4 cellular contexts compared by ENCODE assay signal in the genomic region with DNA sequence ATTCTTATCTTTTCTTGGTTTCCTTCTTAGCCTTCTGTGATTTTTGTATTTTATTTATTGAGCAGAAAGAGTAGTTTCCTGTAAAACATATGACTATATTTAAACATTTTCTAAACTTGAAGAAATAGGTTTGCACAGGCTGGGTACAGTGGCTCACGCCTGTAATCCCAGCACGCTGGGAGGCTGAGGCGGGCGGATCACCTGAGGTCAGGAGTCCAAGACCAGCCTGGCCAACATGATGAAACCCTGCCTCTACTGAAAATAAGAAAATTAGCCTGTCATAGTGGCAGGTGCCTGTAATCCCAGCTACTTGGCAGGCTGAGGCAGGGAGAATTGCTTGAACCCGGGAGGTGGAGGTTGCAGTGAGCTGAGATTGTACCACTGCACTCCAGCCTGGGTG. TPM values are rescaled to one million over a fixed set of nuclear protein-coding genes. Genes with fewer than 3 reads are reported as not detected.
DNase-seq lines count a peak whose midpoint lies in the region; ATAC-seq and TF ChIP-seq lines count a peak whose summit lies in the region.
"Not testable (repeated sequence)": the region's sequence is repeated elsewhere in the genome, so short reads cannot be mapped to it uniquely, and the experiment has no call there.

No MANE protein-coding gene starts in this region.

- H3K9ac ChIP-seq in liver (ENCODE audit: low read depth in 1 of 2, low read length in 2 of 2): not testable (repeated sequence)

- peaks cover 12% of the 10 kb centered on the region for H3K36me3 Mint-ChIP-seq in T-helper 17 cell (ENCODE audit: low read depth)

- not testable (repeated sequence) for TF ChIP-seq RAD21 in liver (IDR thresholded peaks at IDR 0.05)

- H3K27me3 Mint-ChIP-seq in T-helper 17 cell: not testable (repeated sequence)

- not testable (repeated sequence) for H3K4me1 Mint-ChIP-seq in T-helper 17 cell

- 80% methylated on average over 5 of the region's 5 CpGs for WGBS in liver
- WGBS in right lobe of liver (ENCODE audit: insufficient coverage, low coverage, low lambda C conversion rate, missing lambda C conversion rate): 65% methylated on average over 5 of the region's 5 CpGs

- H3K36me3 ChIP-seq in liver (ENCODE audit: control insufficient read depth in 4 of 4, insufficient read depth in 3 of 4, low read depth in 1 of 4, low read length in 3 of 4): peaks cover 4 to 56% (median 39%) of the 10 kb centered on the region in 4 donors
- peaks cover 0 to 58% (median 10%) of the 10 kb centered on the region in 4 donors for H3K36me3 ChIP-seq in right lobe of liver

- DNase-seq in T-helper 17 cell; left lobe of liver (ENCODE audit: low spot score): not testable (repeated sequence)
- DNase-seq in right lobe of liver: peak in 2 of 3 donors; percentile 20 to 57

- H3K27me3 ChIP-seq in liver (ENCODE audit: control insufficient read depth in 4 of 4, insufficient read depth in 4 of 4, low read length in 3 of 4); right lobe of liver: not testable (repeated sequence)

- TF ChIP-seq CTCF in liver (IDR thresholded peaks at IDR 0.05; ENCODE audit: low read depth, low read length, missing input control); right lobe of liver (IDR thresholded peaks at IDR 0.05): not testable (repeated sequence)

- H3K27ac ChIP-seq in liver (ENCODE audit: low read depth in 1 of 2, low read length in 2 of 2); right lobe of liver: not testable (repeated sequence)

- H3K27ac Mint-ChIP-seq in T-helper 17 cell: peak overlapping the region; percentile 73

- not testable (repeated sequence) for H3K4me3 ChIP-seq in liver (ENCODE audit: low read depth in 1 of 3, low read length in 3 of 3); right lobe of liver

- not testable (repeated sequence) for H3K9me3 ChIP-seq in T-helper 17 cell (ENCODE audit: control insufficient read depth, low read length, poor library complexity, severe bottlenecking); liver (ENCODE audit: control insufficient read depth in 4 of 4, low read length in 3 of 4); right lobe of liver

- not testable (repeated sequence) for H3K4me3 Mint-ChIP-seq in T-helper 17 cell

- TF ChIP-seq POLR2A in right lobe of liver (IDR thresholded peaks at IDR 0.05): not testable (repeated sequence)

- not testable (repeated sequence) for H3K4me1 ChIP-seq in liver (ENCODE audit: control insufficient read depth in 4 of 4, insufficient read depth in 4 of 4, low read length in 3 of 4); right lobe of liver

- intact Hi-C loops in right lobe of liver (cut with DNase I): not testable (repeated sequence)

- ATAC-seq in T-helper 17 cell: not testable (repeated sequence)
- ATAC-seq in left lobe of liver (peak; percentile 58), right lobe of liver (peak in 2 of 4 donors; percentile 21 to 61)

TF ChIP-seq in liver, 16 proteins besides CTCF, POLR2A, EP300 and RAD21:
- TF ChIP-seq HNF4G (IDR thresholded peaks at IDR 0.05): peak; percentile 45
- peak; percentile 38 to 77 for TF ChIP-seq HNF4A (conservative IDR thresholded peaks at IDR 0.05)
- peak in 1 of 2 donors; percentile 61 for TF ChIP-seq RXRA (IDR thresholded peaks at IDR 0.05)

RNA-seq across cellular contexts. Expression of a gene that starts 31.7 kb away (rescaled TPM):
- total RNA-seq in T-helper 17 cell (10 to 100 TPM; 35.9 to 36.2 TPM), left lobe of liver (12.2 TPM), liver (10 to 100 TPM; 21.1 to 23.7 TPM), right lobe of liver (10 to 100 TPM; 10.2 to 18.8 (median 17.4) TPM)
- polyA plus RNA-seq in liver: 10 to 100 TPM; 10.2 to 14.4 TPM

RNA-seq across cellular contexts. Expression of a gene that starts 32.7 kb away (rescaled TPM):
- total RNA-seq in T-helper 17 cell (10 to 100 TPM in 1 of 2 donors, 1 to 10 TPM in 1; 9.0 to 10.1 TPM), left lobe of liver (8.2 TPM), liver (10 to 100 TPM; 24.3 to 27.5 TPM), right lobe of liver (10 to 100 TPM; 10.9 to 33.1 (median 14.1) TPM)
- polyA plus RNA-seq in liver: 10 to 100 TPM; 12.5 to 17.6 TPM
